1 cellular context compared by ENCODE assay signal in genomic region chr2:10316336-10316735, GRCh38.
TF ChIP-seq lines count a peak whose summit lies in the region.

No MANE protein-coding gene starts in this region.

TF ChIP-seq in GM23338, 12 proteins besides CTCF, POLR2A, EP300 and RAD21 (continued from another document):
- TF ChIP-seq REST (IDR thresholded peaks at IDR 0.05; ENCODE audit: unreplicated experiment) (no peak), STAT1 (IDR thresholded peaks at IDR 0.05; ENCODE audit: unreplicated experiment) (no peak), ZNF114 (CRISPR knock-in tag; IDR thresholded peaks at IDR 0.05) (no peak), ZNF331 (CRISPR knock-in tag; IDR thresholded peaks at IDR 0.05; ENCODE audit: low read depth) (no peak), EZH2 (IDR thresholded peaks at IDR 0.05; ENCODE audit: low read depth, unreplicated experiment) (no peak)
